In the genomic region with DNA sequence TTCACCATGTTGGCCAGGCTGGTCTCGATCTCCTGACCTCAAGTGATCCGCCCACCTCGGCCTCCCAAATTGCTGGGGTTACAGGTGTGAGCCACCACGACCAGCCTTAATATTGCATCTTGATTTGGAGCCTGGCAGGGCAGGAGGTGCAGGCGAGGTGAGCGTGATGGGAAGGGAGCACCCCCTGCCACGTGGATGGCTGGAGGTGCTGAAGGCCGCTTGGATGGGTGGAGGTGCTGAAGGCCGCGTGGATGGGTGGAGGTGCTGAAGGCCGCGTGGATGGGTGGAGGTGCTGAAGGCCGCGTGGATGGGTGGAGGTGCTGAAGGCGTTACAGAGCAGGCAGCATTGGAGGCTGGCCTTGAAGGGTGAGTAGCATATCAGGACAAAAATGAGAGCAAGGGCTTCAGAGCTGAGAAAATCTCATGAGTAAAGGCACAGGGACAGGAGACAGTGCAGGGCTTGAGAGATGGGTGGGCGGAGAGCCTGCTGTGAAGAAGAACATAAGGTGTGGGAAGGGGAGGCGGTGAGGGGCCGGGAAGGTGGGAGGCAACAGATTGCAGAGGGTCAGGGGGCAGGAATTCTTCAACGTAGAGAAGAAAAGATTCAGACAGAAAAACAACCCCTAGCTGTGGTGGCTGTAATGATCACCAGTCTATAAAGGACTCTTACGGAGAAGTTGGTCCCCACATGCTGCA, we compare ENCODE assay signal across 24 cellular contexts.
DNase-seq lines count a peak whose midpoint lies in the region; ATAC-seq, FAIRE-seq and TF ChIP-seq lines count a peak whose summit lies in the region.
"Had no signal": no experiment of that assay in that cellular context is flagged by ENCODE, and none has a peak within 500 bp of the region (broad histone marks: within the 10 kb centered on the region; RNA-seq: fewer than 3 reads in every experiment).

No MANE protein-coding gene starts in this region.

- H3K4me2 ChIP-seq in K562 (ENCODE audit: insufficient read depth, low read length) = no peak overlapping the region
- H3K4me2 ChIP-seq: GM23338 had no signal

- no peak overlapping the region for H2AFZ ChIP-seq in K562 (ENCODE audit: low read depth, low read length)
- H2AFZ ChIP-seq: GM23338 had no signal

- in situ Hi-C loops in K562 (cut with MboI) = no loop called here
- in situ Hi-C loops in brain microvascular endothelial cell (cut with HindIII; ENCODE audit: low pct_ligation_motif_present, low sequenced_read_pairs) = no loop called here

- H4K20me1 ChIP-seq in K562 (replicated peaks; ENCODE audit: control insufficient read depth, insufficient read depth, low read length) = peaks cover 20% of the 10 kb centered on the region

- no peak for TF ChIP-seq CTCF in K562 (IDR thresholded peaks at IDR 0.05 in 2 of 3, conservative IDR thresholded peaks at IDR 0.05 in 1 of 3; ENCODE audit: insufficient read depth in 2 of 3, low read depth in 1 of 3, low read length in 3 of 3)
- no peak for TF ChIP-seq CTCF in dorsolateral prefrontal cortex (IDR thresholded peaks at IDR 0.05 in 54 of 56, conservative IDR thresholded peaks at IDR 0.05 in 2 of 56; ENCODE audit: low read depth in 1 of 56, partially characterized antibody in 56 of 56)
- no peak for TF ChIP-seq CTCF in brain microvascular endothelial cell (IDR thresholded peaks at IDR 0.05; ENCODE audit: low read depth, low read length, missing control alignments)

- DNase-seq in NCI-H2227 treated with DMSO at 0.1 percent for 48 hours (lab: John Stamatoyannopoulos, UW) (peak; percentile 10), NCI-H2227 (lab: John Stamatoyannopoulos, UW; ENCODE audit: unreplicated experiment) (no peak), K562 (ENCODE audit: extremely low read depth in 1 of 4, low spot score in 3 of 4) (no peak), dorsolateral prefrontal cortex (peak in 1 of 10 donors; percentile 63), NCI-H1436 (lab: John Stamatoyannopoulos, UW) (no peak), brain microvascular endothelial cell (no peak), CD1c-positive myeloid dendritic cell (ENCODE audit: extremely low spot score) (no peak)
- DNase-seq: AML-193; BE2C; CD4-positive, alpha-beta T cell; CD8-positive, alpha-beta memory T cell; DMS 273 treated with DMSO at 0.1 percent for 48 hours; DMS79; EL; GDM1; H9 had no signal

- BruUV-seq in K562 (replicated peaks; lab: Mats Ljungman, UMichigan) = no TSS peak

- TF ChIP-seq POLR2A in K562 (conservative IDR thresholded peaks at IDR 0.05) = no peak

- peaks cover 48 to 82% of the 10 kb centered on the region in 2 experiments for H3K27me3 ChIP-seq in K562 (ENCODE audit: control insufficient read depth in 2 of 2, insufficient read depth in 2 of 2, low read length in 2 of 2)
- peaks cover 0 to 5% (median 0%) of the 10 kb centered on the region in 45 donors for H3K27me3 ChIP-seq in dorsolateral prefrontal cortex
- H3K27me3 ChIP-seq in brain microvascular endothelial cell (replicated peaks) = no peaks in the 10 kb centered on the region
- H3K27me3 ChIP-seq: BE2C had no signal

- TF ChIP-seq EP300 in K562 (IDR thresholded peaks at IDR 0.05; ENCODE audit: low read length) = no peak

- ATAC-seq in K562 = no peak
- ATAC-seq: GM23338 had no signal

- 5% methylated on average over 20 of the region's 20 CpGs for WGBS in K562 (ENCODE audit: insufficient coverage, low coverage, missing lambda C conversion rate)

- POLR2A ChIA-PET in K562 (lab: Yijun Ruan, JAX) = interaction anchor here (1.5 kb wide), 1 partner anchor 17 kb away, joined by 4 read pairs; no protein-coding TSS in a partner anchor

- CTCF ChIA-PET in K562 (lab: Yijun Ruan, JAX; ENCODE audit: low intra/inter-chr PET ratio) = no interaction called here

- H3K9me3 ChIP-seq in K562 (replicated peaks; ENCODE audit: control insufficient read depth, insufficient read depth, low read depth, low read length) = no peaks in the 10 kb centered on the region
- H3K9me3 ChIP-seq: BE2C had no signal

- FAIRE-seq in K562 (lab: Jason Lieb, UNC) = no peak
- FAIRE-seq: A204.1, D721Med, GM12891, GM18507 had no signal

- no peak overlapping the region for H3K27ac ChIP-seq in K562 (ENCODE audit: extremely low read depth, low read depth, low read length)
- H3K27ac ChIP-seq in dorsolateral prefrontal cortex = peak overlapping the region in 47 of 59 donors; percentile 7 to 91 (median 79)
- peak overlapping the region; percentile 45 for H3K27ac ChIP-seq in temporal lobe (ENCODE audit: low read depth, low read length)
- H3K27ac ChIP-seq in brain microvascular endothelial cell = no peak overlapping the region
- H3K27ac ChIP-seq: 22Rv1, C4-2B had no signal

- H3K4me3 ChIP-seq in K562 (no peak overlapping the region), dorsolateral prefrontal cortex (no peak overlapping the region), brain microvascular endothelial cell (ENCODE audit: low read depth, low read length) (no peak overlapping the region)
- H3K4me3 ChIP-seq: GM23338 had no signal

- intact Hi-C loops in K562 (cut with micrococcal nuclease) (no loop called here), dorsolateral prefrontal cortex (cut with DNase I) (no loop called here)

- H3K4me1 ChIP-seq in K562 (replicated peaks in 1 of 2; ENCODE audit: control insufficient read depth in 2 of 2, insufficient read depth in 2 of 2, low read length in 2 of 2) = peaks cover 11 to 12% of the 10 kb centered on the region in 2 experiments; a peak in 4 of 5 replicates

- H3K79me2 ChIP-seq in K562 (ENCODE audit: control insufficient read depth, insufficient read depth, low read length) = no peaks in the 10 kb centered on the region

- no peak overlapping the region for H3K9ac ChIP-seq in K562 (ENCODE audit: insufficient read depth in 1 of 2, low read depth in 2 of 2, low read length in 2 of 2)

- H3K36me3 ChIP-seq in K562 (ENCODE audit: control insufficient read depth, insufficient read depth, low read length) = no peaks in the 10 kb centered on the region
- no peaks in the 10 kb centered on the region for H3K36me3 ChIP-seq in brain microvascular endothelial cell (replicated peaks)
- H3K36me3 ChIP-seq: BE2C had no signal

- H3K9me1 ChIP-seq in K562 (ENCODE audit: control insufficient read depth, insufficient read depth, low read length) = no peaks in the 10 kb centered on the region

- TF ChIP-seq RAD21 in K562 (CRISPR knock-in tag; conservative IDR thresholded peaks at IDR 0.05 in 1 of 2, IDR thresholded peaks at IDR 0.05 in 1 of 2) = no peak

TF ChIP-seq in K562, 482 proteins besides CTCF, POLR2A, EP300 and RAD21:
- TF ChIP-seq SAFB (IDR thresholded peaks at IDR 0.05; ENCODE audit: borderline replicate concordance, low read depth, low read length) (no peak), SRSF1 (IDR thresholded peaks at IDR 0.05; ENCODE audit: low read depth, low read length) (no peak)
- TF ChIP-seq, protein P1, sequence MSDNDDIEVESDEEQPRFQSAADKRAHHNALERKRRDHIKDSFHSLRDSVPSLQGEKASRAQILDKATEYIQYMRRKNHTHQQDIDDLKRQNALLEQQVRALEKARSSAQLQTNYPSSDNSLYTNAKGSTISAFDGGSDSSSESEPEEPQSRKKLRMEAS (CRISPR knock-in tag; IDR thresholded peaks at IDR 0.05) = 0 out of 2 replicates have a peak, but pooled peaks have one; percentile 30

Comparison
In these comparisons a context has a peak if more than half of its experiments do, and no peak if none do; other contexts are left out.
1. H3K27ac ChIP-seq: peak in dorsolateral prefrontal cortex (47 of 59) and temporal lobe (single experiment); none in K562 (single experiment) and brain microvascular endothelial cell (single experiment).